ENCODE assay signal across 8 cellular contexts in the genomic region with DNA sequence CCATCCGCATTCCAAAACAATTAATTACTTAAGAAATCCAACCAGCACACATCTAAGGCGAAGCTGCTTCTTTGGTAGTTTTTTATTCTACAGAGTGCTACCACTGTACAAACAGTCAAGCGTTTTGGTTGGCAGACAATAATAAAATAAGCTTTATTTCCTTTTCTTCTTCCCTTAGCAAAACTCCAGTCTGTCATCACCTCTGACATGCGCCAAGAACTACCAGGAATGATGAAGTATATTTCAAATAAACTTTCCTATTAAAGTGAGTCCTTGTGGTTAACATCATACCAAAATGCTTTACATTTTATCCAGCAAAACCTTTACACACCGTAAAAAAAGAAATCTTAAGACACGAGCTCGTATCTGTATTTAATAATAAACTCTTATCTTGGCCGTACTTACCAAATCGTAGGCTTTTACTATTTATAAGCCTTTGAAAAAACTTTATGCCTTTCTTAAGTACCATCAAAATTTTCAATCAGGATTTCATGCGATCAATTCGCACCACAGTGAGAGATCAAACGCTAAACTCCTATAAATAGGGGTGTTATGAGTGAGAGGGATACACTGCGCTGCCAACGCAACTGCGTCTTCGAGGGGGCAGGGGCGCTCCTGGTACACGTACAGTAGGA. TPM values are rescaled to one million over a fixed set of nuclear protein-coding genes. Genes with fewer than 3 reads are reported as not detected.
DNase-seq lines count a peak whose midpoint lies in the region; ATAC-seq, FAIRE-seq and TF ChIP-seq lines count a peak whose summit lies in the region.

No MANE protein-coding gene starts in this region.

- H3K4me3 Mint-ChIP-seq in CD4-positive, CD25-positive, alpha-beta regulatory T cell, result peak overlapping the region; percentile 97 to 98 (median 97)
- peak overlapping the region; percentile 93 for H3K4me3 Mint-ChIP-seq in HFFc6

- peak overlapping the region; percentile 87 for H3K27ac ChIP-seq in CD4-positive, CD25-positive, alpha-beta regulatory T cell (ENCODE audit: insufficient read depth, low read length, poor library complexity, severe bottlenecking)
- H3K27ac ChIP-seq in right cardiac atrium (ENCODE audit: low read length) (peak overlapping the region; percentile 93), skin epidermis (peak overlapping the region in 20 of 21 experiments; percentile 88 to 100 (median 94))

- ATAC-seq in CD4-positive, CD25-positive, alpha-beta regulatory T cell (ENCODE audit: low read depth in 2 of 2), result no peak
- ATAC-seq in right cardiac atrium (peak in 1 of 2 donors; percentile 51), GM19467 (IDR thresholded peaks at IDR 0.05; ENCODE audit: unreplicated experiment) (no peak), left lobe of liver (no peak)

- no peaks in the 10 kb centered on the region for H3K9me3 Mint-ChIP-seq in CD4-positive, CD25-positive, alpha-beta regulatory T cell
- H3K9me3 Mint-ChIP-seq in HFFc6, result no peaks in the 10 kb centered on the region

- peak overlapping the region; percentile 64 to 97 (median 95) for H3K27ac Mint-ChIP-seq in CD4-positive, CD25-positive, alpha-beta regulatory T cell
- peak overlapping the region; percentile 94 for H3K27ac Mint-ChIP-seq in HFFc6

- no peaks in the 10 kb centered on the region for H3K9me3 ChIP-seq in CD4-positive, CD25-positive, alpha-beta regulatory T cell (ENCODE audit: control insufficient read depth in 2 of 2, low read length in 2 of 2)
- H3K9me3 ChIP-seq in right cardiac atrium (ENCODE audit: control insufficient read depth, low read length), result no peaks in the 10 kb centered on the region

- H3K36me3 ChIP-seq in CD4-positive, CD25-positive, alpha-beta regulatory T cell (ENCODE audit: control insufficient read depth, insufficient read depth, low read length), result no peaks in the 10 kb centered on the region

- no peak for TF ChIP-seq CTCF in HFFc6 (IDR thresholded peaks at IDR 0.05)

- DNase-seq in CD4-positive, CD25-positive, alpha-beta regulatory T cell, result peak in 1 of 3 donors; percentile 38
- DNase-seq in HFFc6 (no peak), right cardiac atrium (peak in 2 of 3 donors; percentile 54 to 76), frontal cortex (ENCODE audit: low spot score in 2 of 2) (no peak), left lobe of liver (ENCODE audit: low spot score) (no peak)
- peak; percentile 60 for DNase-seq in activated naive CD4-positive, alpha-beta T cell treated with anti-CD3 and anti-CD28 coated beads, Interleukin-2, amount 50 U/mL, for 16 hours

- peak overlapping the region; percentile 88 for H3K4me3 ChIP-seq in CD4-positive, CD25-positive, alpha-beta regulatory T cell (ENCODE audit: low read depth, low read length)
- H3K4me3 ChIP-seq in right cardiac atrium (ENCODE audit: low read length) (peak overlapping the region; percentile 79), skin epidermis (peak overlapping the region; percentile 58 to 97 (median 89))

- 9% methylated on average over 18 of the region's 18 CpGs for WGBS in right cardiac atrium

- peaks cover 4% of the 10 kb centered on the region for H3K27me3 Mint-ChIP-seq in CD4-positive, CD25-positive, alpha-beta regulatory T cell
- H3K27me3 Mint-ChIP-seq in HFFc6 (ENCODE audit: insufficient read depth), result peaks cover 2% of the 10 kb centered on the region

- no peaks in the 10 kb centered on the region for H3K27me3 ChIP-seq in CD4-positive, CD25-positive, alpha-beta regulatory T cell (ENCODE audit: control insufficient read depth, insufficient read depth, low read length)
- H3K27me3 ChIP-seq in right cardiac atrium (ENCODE audit: control insufficient read depth, insufficient read depth), result no peaks in the 10 kb centered on the region

- H3K4me1 Mint-ChIP-seq in CD4-positive, CD25-positive, alpha-beta regulatory T cell, result peaks cover 36 to 76% (median 54%) of the 10 kb centered on the region in 4 donors
- H3K4me1 Mint-ChIP-seq in HFFc6 (ENCODE audit: low read depth), result peaks cover 35% of the 10 kb centered on the region

- no peak for FAIRE-seq in frontal cortex (lab: Jason Lieb, UNC)

- peaks cover 37% of the 10 kb centered on the region for H3K4me1 ChIP-seq in CD4-positive, CD25-positive, alpha-beta regulatory T cell (ENCODE audit: control insufficient read depth, insufficient read depth, low read length, poor library complexity, severe bottlenecking)
- no peaks in the 10 kb centered on the region for H3K4me1 ChIP-seq in right cardiac atrium (ENCODE audit: control insufficient read depth, insufficient read depth, low read length)

- intact Hi-C loops in right cardiac atrium (cut with DNase I), result no loop called here

- H3K36me3 Mint-ChIP-seq in CD4-positive, CD25-positive, alpha-beta regulatory T cell, result no peaks in the 10 kb centered on the region
- no peaks in the 10 kb centered on the region for H3K36me3 Mint-ChIP-seq in HFFc6 (ENCODE audit: low read depth)

RNA-seq across cellular contexts. Expression of gene ATL2, which starts 1.2 kb away (rescaled TPM):
- 60.9 TPM for total RNA-seq in CD4-positive, CD25-positive, alpha-beta regulatory T cell
- polyA plus RNA-seq in CD4-positive, CD25-positive, alpha-beta regulatory T cell, result 10 to 100 TPM; 16.0 to 34.0 (median 22.2) TPM
- 10 to 100 TPM; 21.4 to 28.7 (median 24.4) TPM for total RNA-seq in HFFc6 (2021; fragmentation: NEBNext Ultra II Directional; extraction: Animal tissue kit (Norgen Biotek cat#: 25700))
- total RNA-seq in right cardiac atrium, result 10 to 100 TPM; 37.4 to 53.5 (median 41.6) TPM
- 19.9 TPM for polyA plus RNA-seq in right cardiac atrium
- 102 TPM for total RNA-seq in frontal cortex
- 47.0 TPM for total RNA-seq in left lobe of liver

Comparison
In these comparisons a context has a peak if more than half of its experiments do, and no peak if none do; other contexts are left out.
1. DNase-seq: peak in activated naive CD4-positive, alpha-beta T cell treated with anti-CD3 and anti-CD28 coated beads, Interleukin-2, amount 50 U/mL, for 16 hours (single experiment) and right cardiac atrium (2 of 3); none in HFFc6 (single experiment), frontal cortex (0 of 2) and left lobe of liver (single experiment).
2. Peak in every context shown above with its lines, with median percentiles within 50 percentile points of each other: H3K27ac ChIP-seq and H3K4me3 ChIP-seq.